In genomic region chr12:67988600-67988999, GRCh38 we compare ENCODE assay signal across 10 cellular contexts. TPM values are rescaled to one million over a fixed set of nuclear protein-coding genes. Genes with fewer than 3 reads are reported as not detected.
DNase-seq lines count a peak whose midpoint lies in the region; ATAC-seq and TF ChIP-seq lines count a peak whose summit lies in the region.
"Had no signal": no experiment of that assay in that cellular context is flagged by ENCODE, and none has a peak within 500 bp of the region (broad histone marks: within the 10 kb centered on the region; RNA-seq: fewer than 3 reads in every experiment).

No MANE protein-coding gene starts in this region.

- no peaks in the 10 kb centered on the region for H3K27me3 Mint-ChIP-seq in activated T-helper 2 cell treated with anti-CD3 and anti-CD28 coated beads, Interferon-gamma antibody, Interleukin-2, Interleukin-4, amounts not matched to agents 10 μg/mL and 5 μg/mL and 100 μg/mL, durations not matched to agents 14 hours and 24 hours and 36 hours (ENCODE audit: low read depth)

- DNase-seq in NAMALWA (ENCODE audit: low spot score) (peak; percentile 26), DMS53 (lab: John Stamatoyannopoulos, UW) (no peak), hepatocyte (ENCODE audit: low spot score) (no peak), MG63 (no peak)
- no peak for DNase-seq in activated T-helper 2 cell treated with anti-CD3 and anti-CD28 coated beads, Interferon-gamma antibody, Interleukin-2, Interleukin-4, amounts not matched to agents 10 μg/mL and 5 μg/mL and 100 μg/mL, durations not matched to agents 14 hours and 24 hours and 36 hours (ENCODE audit: low spot score)

- H3K4me3 ChIP-seq in DOHH2 (ENCODE audit: low read length) (peak overlapping the region; percentile 81), hepatocyte (no peak overlapping the region), MG63 (no peak overlapping the region)

- no peak overlapping the region for H3K4me3 Mint-ChIP-seq in activated T-helper 2 cell treated with anti-CD3 and anti-CD28 coated beads, Interferon-gamma antibody, Interleukin-2, Interleukin-4, amounts not matched to agents 10 μg/mL and 5 μg/mL and 100 μg/mL, durations not matched to agents 14 hours and 24 hours and 36 hours (ENCODE audit: low read depth)
- H3K4me3 Mint-ChIP-seq: nephron had no signal

- peaks cover 12% of the 10 kb centered on the region for H3K4me1 Mint-ChIP-seq in activated T-helper 2 cell treated with anti-CD3 and anti-CD28 coated beads, Interferon-gamma antibody, Interleukin-2, Interleukin-4, amounts not matched to agents 10 μg/mL and 5 μg/mL and 100 μg/mL, durations not matched to agents 14 hours and 24 hours and 36 hours (ENCODE audit: low read depth)
- H3K4me1 Mint-ChIP-seq: nephron had no signal

- WGBS in hepatocyte (ENCODE audit: low lambda C conversion rate, missing lambda C conversion rate) = 71% methylated on average over 1 of the region's 1 CpG

- no peak overlapping the region for H3K27ac Mint-ChIP-seq in activated T-helper 2 cell treated with anti-CD3 and anti-CD28 coated beads, Interferon-gamma antibody, Interleukin-2, Interleukin-4, amounts not matched to agents 10 μg/mL and 5 μg/mL and 100 μg/mL, durations not matched to agents 14 hours and 24 hours and 36 hours
- H3K27ac Mint-ChIP-seq: nephron had no signal

- H3K27me3 ChIP-seq in DOHH2 (ENCODE audit: control insufficient read depth, low read length) = no peaks in the 10 kb centered on the region
- H3K27me3 ChIP-seq in hepatocyte = no peaks in the 10 kb centered on the region
- H3K27me3 ChIP-seq in MG63 = peaks cover 6% of the 10 kb centered on the region; the same call in 1 of the 2 replicates

- H3F3A ChIP-seq in DOHH2 (ENCODE audit: control insufficient read depth, insufficient read depth) = peaks cover 41% of the 10 kb centered on the region

- ATAC-seq in GM19043 (IDR thresholded peaks at IDR 0.05; ENCODE audit: low read depth, unreplicated experiment) = peak; percentile 71
- ATAC-seq in HG02852 (IDR thresholded peaks at IDR 0.05; ENCODE audit: unreplicated experiment) = peak; percentile 81
- ATAC-seq: HCT116 had no signal

- H3K9me2 ChIP-seq in DOHH2 (replicated peaks; ENCODE audit: control insufficient read depth, low read length) (no peaks in the 10 kb centered on the region), hepatocyte (replicated peaks; ENCODE audit: insufficient read depth) (no peaks in the 10 kb centered on the region)

- peaks cover 36% of the 10 kb centered on the region for H3K36me3 ChIP-seq in DOHH2 (ENCODE audit: control insufficient read depth, low read length)
- H3K36me3 ChIP-seq in hepatocyte (replicated peaks; ENCODE audit: insufficient read depth, low read depth) = no peaks in the 10 kb centered on the region
- H3K36me3 ChIP-seq in MG63 = no peaks in the 10 kb centered on the region

- TF ChIP-seq CTCF in DOHH2 (IDR thresholded peaks at IDR 0.05; ENCODE audit: low read depth, low read length, poor library complexity, severe bottlenecking) (no peak), hepatocyte (IDR thresholded peaks at IDR 0.05; ENCODE audit: poor library complexity) (no peak)

- no peaks in the 10 kb centered on the region for H3K9me3 Mint-ChIP-seq in activated T-helper 2 cell treated with anti-CD3 and anti-CD28 coated beads, Interferon-gamma antibody, Interleukin-2, Interleukin-4, amounts not matched to agents 10 μg/mL and 5 μg/mL and 100 μg/mL, durations not matched to agents 14 hours and 24 hours and 36 hours
- H3K9me3 Mint-ChIP-seq: nephron had no signal

- H3K4me2 ChIP-seq in DOHH2 (ENCODE audit: low read length) (peak overlapping the region; percentile 94), hepatocyte (no peak overlapping the region)

- H3K27ac ChIP-seq in DOHH2 (ENCODE audit: low read depth, low read length) = peak overlapping the region; percentile 99
- H3K27ac ChIP-seq in hepatocyte = no peak overlapping the region

- no peaks in the 10 kb centered on the region for H3K36me3 Mint-ChIP-seq in activated T-helper 2 cell treated with anti-CD3 and anti-CD28 coated beads, Interferon-gamma antibody, Interleukin-2, Interleukin-4, amounts not matched to agents 10 μg/mL and 5 μg/mL and 100 μg/mL, durations not matched to agents 14 hours and 24 hours and 36 hours (ENCODE audit: low read depth)

- H3K79me2 ChIP-seq in DOHH2 (ENCODE audit: control insufficient read depth, low read length) (peaks cover 29% of the 10 kb centered on the region), hepatocyte (no peaks in the 10 kb centered on the region)

- H3K9me3 ChIP-seq in DOHH2 (ENCODE audit: control insufficient read depth, insufficient read depth, low read length) (peaks cover 17% of the 10 kb centered on the region), hepatocyte (ENCODE audit: low read depth) (no peaks in the 10 kb centered on the region), MG63 (no peaks in the 10 kb centered on the region; the same call in 1 of the 2 replicates)

- H4K20me1 ChIP-seq in DOHH2 (ENCODE audit: control insufficient read depth, insufficient read depth, low read depth, low read length) (no peaks in the 10 kb centered on the region), hepatocyte (ENCODE audit: insufficient read depth, poor library complexity, severe bottlenecking) (no peaks in the 10 kb centered on the region)

- H3K4me1 ChIP-seq in DOHH2 (ENCODE audit: control insufficient read depth, low read length) = peaks cover 83% of the 10 kb centered on the region
- no peaks in the 10 kb centered on the region for H3K4me1 ChIP-seq in hepatocyte (ENCODE audit: insufficient read depth)

- no peak overlapping the region for H2AFZ ChIP-seq in hepatocyte

- intact Hi-C loops in activated T-helper 2 cell treated with anti-CD3 and anti-CD28 coated beads, Interferon-gamma antibody, Interleukin-2, Interleukin-4, amounts not matched to agents 10 μg/mL and 5 μg/mL and 100 μg/mL, durations not matched to agents 14 hours and 24 hours and 36 hours (cut with micrococcal nuclease) = no loop called here

RNA-seq across cellular contexts. Expression of gene IFNG-AS1, which starts 0.6 kb away (rescaled TPM):
- total RNA-seq in activated T-helper 2 cell treated with anti-CD3 and anti-CD28 coated beads, Interferon-gamma antibody, Interleukin-2, Interleukin-4, amounts not matched to agents 10 μg/mL and 5 μg/mL and 100 μg/mL, durations not matched to agents 14 hours and 24 hours and 36 hours = not detected in 2 replicates
- not detected in 2 replicates for total RNA-seq in hepatocyte
- not detected in 2 replicates for polyA plus RNA-seq in hepatocyte
- total RNA-seq in MG63 (2014; rRNA removed; shearing (Covaris generic); ENCODE audit: low replicate concordance) = not detected in 2 replicates
